Comparison of ENCODE assay signal across 16 cellular contexts in genomic region chr3:16329792-16330061, GRCh38.
DNase-seq lines count a peak whose midpoint lies in the region; ATAC-seq, FAIRE-seq and TF ChIP-seq lines count a peak whose summit lies in the region.
"Had no signal": no experiment of that assay in that cellular context is flagged by ENCODE, and none has a peak within 500 bp of the region (broad histone marks: within the 10 kb centered on the region; RNA-seq: fewer than 3 reads in every experiment).

No MANE protein-coding gene starts in this region.

- H3K27ac Mint-ChIP-seq in activated T-helper 17 cell treated with anti-CD3 and anti-CD28 coated beads, Interleukin-2, amount 50 U/mL, for 72 hours, result peak overlapping the region; percentile 47
- H3K27ac Mint-ChIP-seq: B cell had no signal

- no peak for TF ChIP-seq CTCF in liver (IDR thresholded peaks at IDR 0.05; ENCODE audit: low read depth, low read length, missing input control)
- TF ChIP-seq CTCF in BE2C (IDR thresholded peaks at IDR 0.05; ENCODE audit: low read depth, low read length), result no peak
- TF ChIP-seq CTCF in D721Med (IDR thresholded peaks at IDR 0.05; ENCODE audit: insufficient read depth, missing control alignments), result no peak

- H3K4me1 ChIP-seq in liver (ENCODE audit: control insufficient read depth in 4 of 4, insufficient read depth in 4 of 4, low read length in 3 of 4) (peaks cover 15 to 60% (median 31%) of the 10 kb centered on the region in 4 donors), BE2C (no peaks in the 10 kb centered on the region)

- DNase-seq in COR-L47 (lab: John Stamatoyannopoulos, UW) (peak; percentile 69), NCI-H1092 treated with DMSO at 0.1 percent for 48 hours (lab: John Stamatoyannopoulos, UW) (peak; percentile 46), BE2C (no peak), D721Med (ENCODE audit: insufficient read length, low spot score) (no peak)
- DNase-seq in central memory CD4-positive, alpha-beta T cell, result no peak
- DNase-seq: activated CD8-positive, alpha-beta memory T cell treated with anti-CD3 and anti-CD28 coated beads for 24 hours; EL; NCI-H2081 treated with DMSO at 0.1 percent for 48 hours; stimulated activated CD4-positive, alpha-beta T cell treated with anti-CD3 and anti-CD28 coated beads, Interleukin-15, amount 100 ng/mL, for 24 hours had no signal

- no peak for ATAC-seq in activated T-helper 17 cell treated with anti-CD3 and anti-CD28 coated beads, Interleukin-2, amount 50 U/mL, for 72 hours (replicated peaks)
- ATAC-seq in GM21737 (IDR thresholded peaks at IDR 0.05; ENCODE audit: unreplicated experiment), result no peak
- ATAC-seq: GM12878 had no signal

- H3K9me3 ChIP-seq in liver (ENCODE audit: control insufficient read depth in 4 of 4, low read length in 3 of 4) (no peaks in the 10 kb centered on the region), BE2C (no peaks in the 10 kb centered on the region)

- no peak for TF ChIP-seq RAD21 in liver (IDR thresholded peaks at IDR 0.05)

- H3K36me3 Mint-ChIP-seq in activated T-helper 17 cell treated with anti-CD3 and anti-CD28 coated beads, Interleukin-2, amount 50 U/mL, for 72 hours (ENCODE audit: low read depth), result peaks cover 99% of the 10 kb centered on the region

- no peaks in the 10 kb centered on the region for H3K27me3 Mint-ChIP-seq in activated T-helper 17 cell treated with anti-CD3 and anti-CD28 coated beads, Interleukin-2, amount 50 U/mL, for 72 hours
- H3K27me3 Mint-ChIP-seq: B cell had no signal

- 85% methylated on average over 9 of the region's 9 CpGs for WGBS in liver

- no peak overlapping the region for H3K4me3 Mint-ChIP-seq in activated T-helper 17 cell treated with anti-CD3 and anti-CD28 coated beads, Interleukin-2, amount 50 U/mL, for 72 hours
- H3K4me3 Mint-ChIP-seq: B cell had no signal

- peak overlapping the region in 1 of 2 donors; percentile 12 for H3K9ac ChIP-seq in liver (ENCODE audit: low read depth in 1 of 2, low read length in 2 of 2)

- H3K36me3 ChIP-seq in liver (ENCODE audit: control insufficient read depth in 4 of 4, insufficient read depth in 3 of 4, low read depth in 1 of 4, low read length in 3 of 4), result no peaks in the 10 kb centered on the region
- no peaks in the 10 kb centered on the region for H3K36me3 ChIP-seq in BE2C

- H3K4me3 ChIP-seq in liver (ENCODE audit: low read depth in 1 of 3, low read length in 3 of 3) (no peak overlapping the region), BE2C (ENCODE audit: low read depth, low read length) (no peak overlapping the region)
- H3K4me3 ChIP-seq: GM12878 had no signal

- no peaks in the 10 kb centered on the region for H3K9me3 Mint-ChIP-seq in activated T-helper 17 cell treated with anti-CD3 and anti-CD28 coated beads, Interleukin-2, amount 50 U/mL, for 72 hours

- peak overlapping the region; percentile 81 to 90 for H3K27ac ChIP-seq in liver (ENCODE audit: low read depth in 1 of 2, low read length in 2 of 2)

- H3K4me1 Mint-ChIP-seq in activated T-helper 17 cell treated with anti-CD3 and anti-CD28 coated beads, Interleukin-2, amount 50 U/mL, for 72 hours, result peaks cover 13% of the 10 kb centered on the region

- no peak for FAIRE-seq in D721Med (lab: Jason Lieb, UNC)
- FAIRE-seq: endothelial cell of umbilical vein, TTC549 had no signal

- H3K27me3 ChIP-seq in liver (ENCODE audit: control insufficient read depth in 4 of 4, insufficient read depth in 4 of 4, low read length in 3 of 4) (no peaks in the 10 kb centered on the region), BE2C (no peaks in the 10 kb centered on the region)

TF ChIP-seq in liver, 16 proteins besides CTCF, POLR2A, EP300 and RAD21:
- TF ChIP-seq, protein P1, sequence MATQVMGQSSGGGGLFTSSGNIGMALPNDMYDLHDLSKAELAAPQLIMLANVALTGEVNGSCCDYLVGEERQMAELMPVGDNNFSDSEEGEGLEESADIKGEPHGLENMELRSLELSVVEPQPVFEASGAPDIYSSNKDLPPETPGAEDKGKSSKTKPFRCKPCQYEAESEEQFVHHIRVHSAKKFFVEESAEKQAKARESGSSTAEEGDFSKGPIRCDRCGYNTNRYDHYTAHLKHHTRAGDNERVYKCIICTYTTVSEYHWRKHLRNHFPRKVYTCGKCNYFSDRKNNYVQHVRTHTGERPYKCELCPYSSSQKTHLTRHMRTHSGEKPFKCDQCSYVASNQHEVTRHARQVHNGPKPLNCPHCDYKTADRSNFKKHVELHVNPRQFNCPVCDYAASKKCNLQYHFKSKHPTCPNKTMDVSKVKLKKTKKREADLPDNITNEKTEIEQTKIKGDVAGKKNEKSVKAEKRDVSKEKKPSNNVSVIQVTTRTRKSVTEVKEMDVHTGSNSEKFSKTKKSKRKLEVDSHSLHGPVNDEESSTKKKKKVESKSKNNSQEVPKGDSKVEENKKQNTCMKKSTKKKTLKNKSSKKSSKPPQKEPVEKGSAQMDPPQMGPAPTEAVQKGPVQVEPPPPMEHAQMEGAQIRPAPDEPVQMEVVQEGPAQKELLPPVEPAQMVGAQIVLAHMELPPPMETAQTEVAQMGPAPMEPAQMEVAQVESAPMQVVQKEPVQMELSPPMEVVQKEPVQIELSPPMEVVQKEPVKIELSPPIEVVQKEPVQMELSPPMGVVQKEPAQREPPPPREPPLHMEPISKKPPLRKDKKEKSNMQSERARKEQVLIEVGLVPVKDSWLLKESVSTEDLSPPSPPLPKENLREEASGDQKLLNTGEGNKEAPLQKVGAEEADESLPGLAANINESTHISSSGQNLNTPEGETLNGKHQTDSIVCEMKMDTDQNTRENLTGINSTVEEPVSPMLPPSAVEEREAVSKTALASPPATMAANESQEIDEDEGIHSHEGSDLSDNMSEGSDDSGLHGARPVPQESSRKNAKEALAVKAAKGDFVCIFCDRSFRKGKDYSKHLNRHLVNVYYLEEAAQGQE (IDR thresholded peaks at IDR 0.05), result no peak
- TF ChIP-seq HNF4G (IDR thresholded peaks at IDR 0.05) (no peak), YY1 (IDR thresholded peaks at IDR 0.05) (no peak), GABPA (IDR thresholded peaks at IDR 0.05 in 1 of 2, conservative IDR thresholded peaks at IDR 0.05 in 1 of 2) (no peak), HNF4A (conservative IDR thresholded peaks at IDR 0.05) (no peak), NR2F2 (IDR thresholded peaks at IDR 0.05) (no peak), RXRA (IDR thresholded peaks at IDR 0.05) (no peak), FOXA2 (IDR thresholded peaks at IDR 0.05) (no peak)
- TF ChIP-seq, protein P2, sequence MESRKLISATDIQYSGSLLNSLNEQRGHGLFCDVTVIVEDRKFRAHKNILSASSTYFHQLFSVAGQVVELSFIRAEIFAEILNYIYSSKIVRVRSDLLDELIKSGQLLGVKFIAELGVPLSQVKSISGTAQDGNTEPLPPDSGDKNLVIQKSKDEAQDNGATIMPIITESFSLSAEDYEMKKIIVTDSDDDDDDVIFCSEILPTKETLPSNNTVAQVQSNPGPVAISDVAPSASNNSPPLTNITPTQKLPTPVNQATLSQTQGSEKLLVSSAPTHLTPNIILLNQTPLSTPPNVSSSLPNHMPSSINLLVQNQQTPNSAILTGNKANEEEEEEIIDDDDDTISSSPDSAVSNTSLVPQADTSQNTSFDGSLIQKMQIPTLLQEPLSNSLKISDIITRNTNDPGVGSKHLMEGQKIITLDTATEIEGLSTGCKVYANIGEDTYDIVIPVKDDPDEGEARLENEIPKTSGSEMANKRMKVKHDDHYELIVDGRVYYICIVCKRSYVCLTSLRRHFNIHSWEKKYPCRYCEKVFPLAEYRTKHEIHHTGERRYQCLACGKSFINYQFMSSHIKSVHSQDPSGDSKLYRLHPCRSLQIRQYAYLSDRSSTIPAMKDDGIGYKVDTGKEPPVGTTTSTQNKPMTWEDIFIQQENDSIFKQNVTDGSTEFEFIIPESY (IDR thresholded peaks at IDR 0.05), result no peak
- TF ChIP-seq, protein P3, sequence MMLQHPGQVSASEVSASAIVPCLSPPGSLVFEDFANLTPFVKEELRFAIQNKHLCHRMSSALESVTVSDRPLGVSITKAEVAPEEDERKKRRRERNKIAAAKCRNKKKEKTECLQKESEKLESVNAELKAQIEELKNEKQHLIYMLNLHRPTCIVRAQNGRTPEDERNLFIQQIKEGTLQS (IDR thresholded peaks at IDR 0.05), result no peak

Comparison
In these comparisons a context has a peak if more than half of its experiments do, and no peak if none do; other contexts are left out.
1. DNase-seq: peak in COR-L47 (single experiment) and NCI-H1092 treated with DMSO at 0.1 percent for 48 hours (single experiment); none in central memory CD4-positive, alpha-beta T cell (single experiment), BE2C (single experiment) and D721Med (single experiment).